In the genomic region with DNA sequence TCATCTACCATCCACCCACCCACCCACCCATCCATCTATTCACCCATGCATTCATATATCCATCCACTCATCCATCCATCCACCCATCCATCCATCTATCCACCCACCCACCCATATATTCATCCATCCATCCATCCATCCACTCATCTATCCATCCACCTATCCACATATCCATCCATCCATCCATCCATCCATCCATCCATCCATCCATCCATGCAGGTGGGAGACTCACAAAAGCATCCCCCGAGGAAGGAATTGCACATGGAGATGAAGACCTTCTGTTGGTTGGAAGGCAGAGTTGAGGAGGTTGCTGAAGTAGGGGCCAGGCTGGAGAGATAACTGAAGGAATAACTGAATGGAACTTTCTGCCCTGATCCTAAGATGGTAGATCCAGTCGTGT, we compare ENCODE assay signal across 14 cellular contexts.
A peak's percentile ranks its signal among the peaks of the same experiment; 100 is the strongest.
DNase-seq lines count a peak whose midpoint lies in the region; ATAC-seq and TF ChIP-seq lines count a peak whose summit lies in the region.
"Had no signal": no experiment of that assay in that cellular context is flagged by ENCODE, and none has a peak within 500 bp of the region (broad histone marks: within the 10 kb centered on the region; RNA-seq: fewer than 3 reads in every experiment).

No MANE protein-coding gene starts in this region.

- TF ChIP-seq EP300 in sigmoid colon (IDR thresholded peaks at IDR 0.05), result no peak

- peaks cover 60% of the 10 kb centered on the region for H3K4me1 Mint-ChIP-seq in activated CD8-positive, alpha-beta T cell treated with anti-CD3 and anti-CD28 coated beads, Interleukin-2, amount 10 ng/mL, durations not matched to agents 7 days and 5 days (ENCODE audit: low read depth)
- peaks cover 49% of the 10 kb centered on the region for H3K4me1 Mint-ChIP-seq in activated CD8-positive, alpha-beta T cell treated with anti-CD3 and anti-CD28 coated beads for 36 hours (ENCODE audit: low read depth)
- H3K4me1 Mint-ChIP-seq in T-helper 17 cell (peaks cover 33% of the 10 kb centered on the region), immature natural killer cell (peaks cover 76 to 78% of the 10 kb centered on the region in 2 donors)

- H3K36me3 ChIP-seq in sigmoid colon, result peaks cover 0 to 4% (median 0%) of the 10 kb centered on the region in 4 donors
- no peaks in the 10 kb centered on the region for H3K36me3 ChIP-seq in WERI-Rb-1

- WGBS in sigmoid colon, 2 donors, result 92 to 95% methylated on average over 2 of the region's 2 CpGs

- no peak for DNase-seq in activated CD8-positive, alpha-beta T cell treated with anti-CD3 and anti-CD28 coated beads, Interleukin-2, amount 10 ng/mL, durations not matched to agents 7 days and 5 days
- DNase-seq in activated CD8-positive, alpha-beta T cell treated with anti-CD3 and anti-CD28 coated beads for 36 hours, result no peak
- DNase-seq in T-helper 17 cell (no peak), immature natural killer cell (no peak), sigmoid colon (peak; percentile 8), cerebellum (ENCODE audit: low spot score) (no peak), WERI-Rb-1 (no peak)
- DNase-seq: DND-41, NCI-H1092, NCI-H146, NCI-H2081 treated with DMSO at 0.1 percent for 48 hours, NCI-H510A treated with DMSO at 0.1 percent for 48 hours had no signal

- no peak for TF ChIP-seq POLR2A in sigmoid colon (IDR thresholded peaks at IDR 0.05)

- H3K4me3 ChIP-seq in sigmoid colon (no peak overlapping the region), WERI-Rb-1 (ENCODE audit: low read depth, low read length) (no peak overlapping the region)

- no peaks in the 10 kb centered on the region for H3K27me3 ChIP-seq in sigmoid colon
- no peaks in the 10 kb centered on the region for H3K27me3 ChIP-seq in WERI-Rb-1 (ENCODE audit: insufficient read depth, low read depth, severe bottlenecking)
- H3K27me3 ChIP-seq: BLaER1 had no signal

- POLR2A ChIA-PET in activated CD8-positive, alpha-beta T cell treated with anti-CD3 and anti-CD28 coated beads, Interleukin-2, amount 10 ng/mL, durations not matched to agents 7 days and 5 days (lab: Charles Lee), result no interaction called here
- POLR2A ChIA-PET in activated CD8-positive, alpha-beta T cell treated with anti-CD3 and anti-CD28 coated beads for 36 hours (lab: Charles Lee), result interaction anchor here (1.1 kb wide), 1 partner anchor 8 kb away, joined by 3 read pairs; no protein-coding TSS in a partner anchor

- peaks cover 0 to 43% (median 34%) of the 10 kb centered on the region in 4 donors for H3K4me1 ChIP-seq in sigmoid colon

- H3K9me3 ChIP-seq in T-helper 17 cell (ENCODE audit: control insufficient read depth, low read length, poor library complexity, severe bottlenecking), result no peaks in the 10 kb centered on the region
- H3K9me3 ChIP-seq in sigmoid colon, result no peaks in the 10 kb centered on the region
- H3K9me3 ChIP-seq in WERI-Rb-1 (ENCODE audit: severe bottlenecking), result no peaks in the 10 kb centered on the region
- H3K9me3 ChIP-seq: BLaER1 had no signal

- H3K27ac Mint-ChIP-seq in activated CD8-positive, alpha-beta T cell treated with anti-CD3 and anti-CD28 coated beads, Interleukin-2, amount 10 ng/mL, durations not matched to agents 7 days and 5 days, result peak overlapping the region; percentile 39
- H3K27ac Mint-ChIP-seq in activated CD8-positive, alpha-beta T cell treated with anti-CD3 and anti-CD28 coated beads for 36 hours, result no peak overlapping the region
- H3K27ac Mint-ChIP-seq in T-helper 17 cell (peak overlapping the region; percentile 66), immature natural killer cell (peak overlapping the region; percentile 67 to 85 (median 78))

- no peaks in the 10 kb centered on the region for H3K9me3 Mint-ChIP-seq in activated CD8-positive, alpha-beta T cell treated with anti-CD3 and anti-CD28 coated beads, Interleukin-2, amount 10 ng/mL, durations not matched to agents 7 days and 5 days (ENCODE audit: insufficient read depth)
- no peaks in the 10 kb centered on the region for H3K9me3 Mint-ChIP-seq in activated CD8-positive, alpha-beta T cell treated with anti-CD3 and anti-CD28 coated beads for 36 hours
- H3K9me3 Mint-ChIP-seq in immature natural killer cell, result no peaks in the 10 kb centered on the region

- H3K27ac ChIP-seq in sigmoid colon (peak overlapping the region in 2 of 4 donors; percentile 51 to 91), WERI-Rb-1 (no peak overlapping the region)

- H3K36me3 Mint-ChIP-seq in activated CD8-positive, alpha-beta T cell treated with anti-CD3 and anti-CD28 coated beads, Interleukin-2, amount 10 ng/mL, durations not matched to agents 7 days and 5 days (ENCODE audit: low read depth), result peaks cover 44% of the 10 kb centered on the region
- peaks cover 29% of the 10 kb centered on the region for H3K36me3 Mint-ChIP-seq in activated CD8-positive, alpha-beta T cell treated with anti-CD3 and anti-CD28 coated beads for 36 hours (ENCODE audit: low read depth)
- no peaks in the 10 kb centered on the region for H3K36me3 Mint-ChIP-seq in T-helper 17 cell (ENCODE audit: low read depth)
- peaks cover 4 to 30% (median 16%) of the 10 kb centered on the region in 3 donors for H3K36me3 Mint-ChIP-seq in immature natural killer cell

- H3K27me3 Mint-ChIP-seq in activated CD8-positive, alpha-beta T cell treated with anti-CD3 and anti-CD28 coated beads, Interleukin-2, amount 10 ng/mL, durations not matched to agents 7 days and 5 days (ENCODE audit: low read depth), result no peaks in the 10 kb centered on the region
- H3K27me3 Mint-ChIP-seq in activated CD8-positive, alpha-beta T cell treated with anti-CD3 and anti-CD28 coated beads for 36 hours, result no peaks in the 10 kb centered on the region
- H3K27me3 Mint-ChIP-seq in T-helper 17 cell (no peaks in the 10 kb centered on the region), immature natural killer cell (ENCODE audit: low read depth in 3 of 3) (peaks cover 2 to 25% (median 3%) of the 10 kb centered on the region in 3 donors)

- CTCF ChIA-PET in activated CD8-positive, alpha-beta T cell treated with anti-CD3 and anti-CD28 coated beads, Interleukin-2, amount 10 ng/mL, durations not matched to agents 7 days and 5 days (lab: Charles Lee), result interaction anchor here (1.0 to 5.7 kb wide), 13 partner anchors 9 to 316 kb away, joined by 3 to 81 read pairs (median 5); a partner anchor contains a TSS
- CTCF ChIA-PET in activated CD8-positive, alpha-beta T cell treated with anti-CD3 and anti-CD28 coated beads for 36 hours (lab: Charles Lee), result interaction anchor here (0.8 to 27.7 kb wide), 11 partner anchors 8 to 143 kb away, joined by 3 to 621 read pairs (median 17); no protein-coding TSS in a partner anchor

- intact Hi-C loops in activated CD8-positive, alpha-beta T cell treated with anti-CD3 and anti-CD28 coated beads for 36 hours (cut with micrococcal nuclease), result no loop called here
- intact Hi-C loops in sigmoid colon (cut with DNase I), result loop anchor here (2.0 to 5.0 kb wide), 2 partner anchors 144 to 313 kb away; a partner anchor contains a TSS

- no peak overlapping the region for H3K4me3 Mint-ChIP-seq in activated CD8-positive, alpha-beta T cell treated with anti-CD3 and anti-CD28 coated beads, Interleukin-2, amount 10 ng/mL, durations not matched to agents 7 days and 5 days
- no peak overlapping the region for H3K4me3 Mint-ChIP-seq in activated CD8-positive, alpha-beta T cell treated with anti-CD3 and anti-CD28 coated beads for 36 hours
- H3K4me3 Mint-ChIP-seq in T-helper 17 cell, result no peak overlapping the region
- H3K4me3 Mint-ChIP-seq in immature natural killer cell, result peak overlapping the region in 3 of 5 donors; percentile 27 to 39 (median 31)

- TF ChIP-seq CTCF in activated CD8-positive, alpha-beta T cell treated with anti-CD3 and anti-CD28 coated beads for 36 hours (IDR thresholded peaks at IDR 0.05), result no peak
- no peak for TF ChIP-seq CTCF in sigmoid colon (IDR thresholded peaks at IDR 0.05)
- no peak for TF ChIP-seq CTCF in WERI-Rb-1 (IDR thresholded peaks at IDR 0.05; ENCODE audit: low read depth, low read length)

- ATAC-seq in activated CD8-positive, alpha-beta T cell treated with anti-CD3 and anti-CD28 coated beads, Interleukin-2, amount 10 ng/mL, durations not matched to agents 7 days and 5 days, result no peak
- ATAC-seq in activated CD8-positive, alpha-beta T cell treated with anti-CD3 and anti-CD28 coated beads for 36 hours, result no peak
- no peak for ATAC-seq in T-helper 17 cell
- ATAC-seq: HCT116 had no signal

Comparison
In these comparisons a context has a peak if more than half of its experiments do, and no peak if none do; other contexts are left out.
1. H3K4me3 Mint-ChIP-seq: peak in immature natural killer cell (3 of 5); none in activated CD8-positive, alpha-beta T cell treated with anti-CD3 and anti-CD28 coated beads, Interleukin-2, amount 10 ng/mL, durations not matched to agents 7 days and 5 days (single experiment), activated CD8-positive, alpha-beta T cell treated with anti-CD3 and anti-CD28 coated beads for 36 hours (single experiment) and T-helper 17 cell (single experiment).